8 cellular contexts compared by ENCODE assay signal in the genomic region with DNA sequence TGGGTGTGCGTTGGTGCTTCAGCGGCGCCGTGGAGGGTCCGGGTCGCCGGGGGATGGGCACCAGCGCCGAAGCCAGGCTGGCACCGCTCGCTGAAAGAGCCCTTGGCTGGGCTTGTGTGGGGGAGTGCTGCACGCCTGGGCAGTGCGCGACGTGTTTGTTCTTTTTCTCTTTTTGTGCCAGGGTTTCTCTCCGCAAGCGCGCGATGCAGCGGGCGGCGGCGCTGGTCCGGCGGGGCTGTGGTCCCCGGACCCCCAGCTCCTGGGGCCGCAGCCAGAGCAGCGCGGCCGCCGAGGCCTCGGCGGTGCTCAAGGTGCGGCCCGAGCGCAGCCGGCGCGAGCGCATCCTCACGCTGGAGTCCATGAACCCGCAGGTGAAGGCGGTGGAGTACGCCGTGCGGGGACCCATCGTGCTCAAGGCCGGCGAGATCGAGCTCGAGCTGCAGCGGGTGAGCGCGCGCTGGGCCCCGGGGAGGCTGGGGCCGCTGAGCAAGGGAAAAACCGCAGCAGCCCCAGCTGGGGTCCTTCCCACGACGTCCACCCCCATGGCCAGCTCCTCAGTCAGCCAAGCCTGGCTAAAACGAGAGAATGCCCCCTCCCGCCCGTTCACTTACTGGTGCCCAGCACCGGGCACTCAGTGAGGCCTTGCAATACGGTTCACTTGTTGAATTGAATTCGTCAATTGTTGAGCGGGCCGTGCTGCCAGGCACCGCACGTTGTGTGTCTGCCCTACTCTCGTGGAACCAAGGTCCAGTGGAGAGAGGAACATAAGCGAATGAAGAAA. TPM values are rescaled to one million over a fixed set of nuclear protein-coding genes. Genes with fewer than 3 reads are reported as not detected.
DNase-seq lines count a peak whose midpoint lies in the region; ATAC-seq, FAIRE-seq and TF ChIP-seq lines count a peak whose summit lies in the region.

No MANE protein-coding gene starts in this region.

- H2AFZ ChIP-seq in HepG2 (ENCODE audit: low read length) = no peak overlapping the region

- peak; percentile 28 for DNase-seq in GM12865 (ENCODE audit: low read depth)
- DNase-seq in HFF-Myc (ENCODE audit: extremely low read depth, low read depth) = no peak
- no peak for DNase-seq in Peyer's patch
- peak in 43 of 61 donors; percentile 21 to 79 (median 49) for DNase-seq in caudate nucleus (lab: John Stamatoyannopoulos, UW)
- DNase-seq in HepG2 (ENCODE audit: low spot score) = no peak
- peak; percentile 22 for DNase-seq in stimulated activated naive CD8-positive, alpha-beta T cell treated with anti-CD3 and anti-CD28 coated beads, Interleukin-15, Interleukin-2, amounts not matched to agents 100 U/mL and 50 U/mL, for 24 hours
- DNase-seq in GM12892 (ENCODE audit: insufficient read length) = no peak
- no peak for DNase-seq in D721Med (ENCODE audit: insufficient read length, low spot score)

- H3K4me3 ChIP-seq in GM12865 (ENCODE audit: low read depth, low read length) (peak overlapping the region; percentile 56), HFF-Myc (replicated peaks; ENCODE audit: low read depth, low read length) (peak overlapping the region; percentile 67), Peyer's patch (peak overlapping the region; percentile 67 to 92 (median 78)), HepG2 (replicated peaks in 1 of 3; ENCODE audit: insufficient read depth in 1 of 3, low read depth in 2 of 3, low read length in 3 of 3) (peak overlapping the region; percentile 87 to 99 (median 99))

- H3K27me3 ChIP-seq in Peyer's patch (no peaks in the 10 kb centered on the region), HepG2 (ENCODE audit: control insufficient read depth in 1 of 2, insufficient read depth in 2 of 2, low read length in 2 of 2) (no peaks in the 10 kb centered on the region; a peak in 1 of 5 replicates)

- peak overlapping the region; percentile 89 for H3K9ac ChIP-seq in HepG2 (ENCODE audit: insufficient read depth, low read depth, low read length)

- WGBS in HepG2 (ENCODE audit: low lambda C conversion rate) = 3% methylated on average over 56 of the region's 72 CpGs

- H3K4me2 ChIP-seq in HepG2 (ENCODE audit: low read depth, low read length) = peak overlapping the region; percentile 76

- no peaks in the 10 kb centered on the region for H3K9me3 ChIP-seq in Peyer's patch
- H3K9me3 ChIP-seq in HepG2 (ENCODE audit: low read length) = no peaks in the 10 kb centered on the region

- H3K36me3 ChIP-seq in Peyer's patch (no peaks in the 10 kb centered on the region), HepG2 (replicated peaks in 1 of 2; ENCODE audit: control insufficient read depth in 1 of 2, insufficient read depth in 2 of 2, low read length in 2 of 2) (peaks cover 5 to 27% of the 10 kb centered on the region in 2 experiments)

- in situ Hi-C loops in HepG2 (cut with HindIII; ENCODE audit: extremely low pct_ligation_motif_present, low pct_unique_long_range_greater_than_20kb) = no loop called here

- TF ChIP-seq CTCF in GM12865 (IDR thresholded peaks at IDR 0.05; ENCODE audit: insufficient read depth, low read depth, low read length, missing control alignments) (no peak), HFF-Myc (IDR thresholded peaks at IDR 0.05; ENCODE audit: low read depth, low read length, missing control alignments) (no peak), Peyer's patch (IDR thresholded peaks at IDR 0.05) (no peak), HepG2 (CRISPR knock-in tag; IDR thresholded peaks at IDR 0.05) (no peak), D721Med (IDR thresholded peaks at IDR 0.05; ENCODE audit: insufficient read depth, missing control alignments) (no peak)

- TF ChIP-seq EP300 in HepG2 (IDR thresholded peaks at IDR 0.05; ENCODE audit: low read depth in 2 of 2, low read length in 2 of 2) (no peak), HepG2 (CRISPR knock-in tag; IDR thresholded peaks at IDR 0.05; ENCODE audit: borderline replicate concordance) (no peak)

- H3K4me1 ChIP-seq in Peyer's patch (peaks cover 0 to 15% (median 0%) of the 10 kb centered on the region in 4 donors), HepG2 (ENCODE audit: insufficient read depth, low read length) (peaks cover 82% of the 10 kb centered on the region)

- TF ChIP-seq RAD21 in HepG2 (CRISPR knock-in tag; IDR thresholded peaks at IDR 0.05) = no peak

- no TSS peak for BruUV-seq in HepG2 (replicated peaks; lab: Mats Ljungman, UMichigan)

- CTCF ChIA-PET in HepG2 (lab: Yijun Ruan, JAX; ENCODE audit: low intra/inter-chr PET ratio, low total read pairs) = interaction anchor here (1.6 kb wide), 1 partner anchor 31 kb away, joined by 4 read pairs; no protein-coding TSS in a partner anchor

- peaks cover 55% of the 10 kb centered on the region for H3K79me2 ChIP-seq in HepG2 (ENCODE audit: insufficient read depth, low read length)

- H4K20me1 ChIP-seq in HepG2 (ENCODE audit: insufficient read depth, low read length) = peaks cover 37% of the 10 kb centered on the region

- POLR2A ChIA-PET in HepG2 (lab: Yijun Ruan, JAX) = interaction anchor here (1.0 to 11.8 kb wide), 17 partner anchors 10 to 1481 kb away, joined by 3 to 306 read pairs (median 5); partner anchors contain the start of gene C16orf87

- TF ChIP-seq POLR2A in Peyer's patch (IDR thresholded peaks at IDR 0.05) (no peak), HepG2 (IDR thresholded peaks at IDR 0.05; ENCODE audit: insufficient read depth in 1 of 2, low read depth in 2 of 2, low read length in 2 of 2) (no peak), GM12892 (IDR thresholded peaks at IDR 0.05; ENCODE audit: low read depth, low read length) (no peak)

- H3K27ac ChIP-seq in Peyer's patch (peak overlapping the region in 1 of 4 donors; percentile 66), caudate nucleus (ENCODE audit: low read depth, low read length) (peak overlapping the region; percentile 75), HepG2 (ENCODE audit: extremely low read length, insufficient read depth, low read length) (peak overlapping the region; percentile 70)

- FAIRE-seq in HepG2 (lab: Jason Lieb, UNC) = no peak
- no peak for FAIRE-seq in GM12892 (lab: Jason Lieb, UNC)
- no peak for FAIRE-seq in D721Med (lab: Jason Lieb, UNC)

- intact Hi-C loops in HepG2 (cut with micrococcal nuclease; ENCODE audit: unreplicated experiment) = loop anchor here (1.0 kb wide), 1 partner anchor 8 kb away; no protein-coding TSS in a partner anchor

- ATAC-seq in HepG2 = no peak
- ATAC-seq in stimulated activated naive CD8-positive, alpha-beta T cell treated with anti-CD3 and anti-CD28 coated beads, Interleukin-15, Interleukin-2, amounts not matched to agents 100 U/mL and 50 U/mL, for 24 hours = peak; percentile 6

RNA-seq across cellular contexts. Expression of gene GPT2, which starts 0.5 kb away (rescaled TPM):
- total RNA-seq in Peyer's patch (10 to 100 TPM in 3 of 4 donors, 1 to 10 TPM in 1; 9.6 to 23.1 (median 18.2) TPM), HepG2 (2016; rRNA removed; fragmentation: Illumina TruSeq; extraction: Trizol) (130 and 138 TPM in 2 replicates)
- 22.1 and 23.2 TPM in 2 replicates for total RNA-seq in HepG2 (2016; cell fraction: cytosol; rRNA removed; fragmentation: Illumina TruSeq; extraction: Trizol; ENCODE audit: low read depth)
- 114 and 146 TPM in 2 replicates for total RNA-seq in HepG2 (2016; cell fraction: insoluble cytoplasmic fraction; rRNA removed; fragmentation: Illumina TruSeq; extraction: Trizol)
- 63.0 and 65.0 TPM in 2 replicates for total RNA-seq in HepG2 (2016; cell fraction: membrane; rRNA removed; fragmentation: Illumina TruSeq; extraction: Trizol)
- 59.4 and 71.5 TPM in 2 replicates for total RNA-seq in HepG2 (2016; cell fraction: nucleus; rRNA removed; fragmentation: Illumina TruSeq; extraction: Trizol)
- 267 and 269 TPM in 2 replicates for polyA plus RNA-seq in HepG2 (2011; rRNA removed)
- 182 and 277 TPM in 2 replicates for polyA plus RNA-seq in HepG2 (2011; cell fraction: cytosol; rRNA removed)
- polyA plus RNA-seq in HepG2 (2011; cell fraction: nucleus; rRNA removed) = 334 and 385 TPM in 2 replicates
- polyA plus RNA-seq in HepG2 (2012) = 220 and 249 TPM in 2 replicates
- polyA plus RNA-seq in HepG2 (2016; cell fraction: cytosol; fragmentation: Illumina TruSeq; extraction: Trizol; ENCODE audit: low read depth) = 21.5 and 27.7 TPM in 2 replicates
- polyA plus RNA-seq in HepG2 (2016; cell fraction: insoluble cytoplasmic fraction; fragmentation: Illumina TruSeq; extraction: Trizol; ENCODE audit: low read depth) = 122 and 156 TPM in 2 replicates
- 42.5 and 45.9 TPM in 2 replicates for polyA plus RNA-seq in HepG2 (2016; cell fraction: membrane; fragmentation: Illumina TruSeq; extraction: Trizol; ENCODE audit: low read depth)
- 148 and 163 TPM in 2 replicates for polyA plus RNA-seq in HepG2 (2016; cell fraction: nucleus; fragmentation: Illumina TruSeq; extraction: Trizol; ENCODE audit: insufficient read depth, low read depth)
- 33.0 and 786 TPM in 2 replicates for polyA minus RNA-seq in HepG2 (2011; rRNA and poly(A)+ RNA removed; ENCODE audit: low replicate concordance)
- polyA minus RNA-seq in HepG2 (2011; cell fraction: cytosol; rRNA and poly(A)+ RNA removed) = 198 TPM in 2 replicates
- 79.2 and 86.4 TPM in 2 replicates for polyA minus RNA-seq in HepG2 (2011; cell fraction: nucleus; rRNA and poly(A)+ RNA removed)
- polyA plus RNA-seq in GM12892 (2012; ENCODE audit: missing spikeins) = 2.9 TPM

RNA-seq across cellular contexts. Expression of gene C16orf87, which starts 53.7 kb away (rescaled TPM):
- 10 to 100 TPM in 2 of 4 donors, 1 to 10 TPM in 2; 7.9 to 13.5 (median 10.6) TPM for total RNA-seq in Peyer's patch
- total RNA-seq in HepG2 (2016; rRNA removed; fragmentation: Illumina TruSeq; extraction: Trizol) = 19.5 and 27.6 TPM in 2 replicates
- 12.4 and 15.0 TPM in 2 replicates for total RNA-seq in HepG2 (2016; cell fraction: cytosol; rRNA removed; fragmentation: Illumina TruSeq; extraction: Trizol; ENCODE audit: low read depth)
- 20.6 and 26.6 TPM in 2 replicates for total RNA-seq in HepG2 (2016; cell fraction: insoluble cytoplasmic fraction; rRNA removed; fragmentation: Illumina TruSeq; extraction: Trizol)
- total RNA-seq in HepG2 (2016; cell fraction: membrane; rRNA removed; fragmentation: Illumina TruSeq; extraction: Trizol) = 21.9 and 26.0 TPM in 2 replicates
- 10.7 and 12.4 TPM in 2 replicates for total RNA-seq in HepG2 (2016; cell fraction: nucleus; rRNA removed; fragmentation: Illumina TruSeq; extraction: Trizol)
- 5.7 and 8.6 TPM in 2 replicates for polyA plus RNA-seq in HepG2 (2011; rRNA removed)
- 4.2 and 5.6 TPM in 2 replicates for polyA plus RNA-seq in HepG2 (2011; cell fraction: cytosol; rRNA removed)
- 2.1 and 3.9 TPM in 2 replicates for polyA plus RNA-seq in HepG2 (2011; cell fraction: nucleus; rRNA removed)
- 12.9 and 18.1 TPM in 2 replicates for polyA plus RNA-seq in HepG2 (2012)
- polyA plus RNA-seq in HepG2 (2016; cell fraction: cytosol; fragmentation: Illumina TruSeq; extraction: Trizol; ENCODE audit: low read depth) = 8.5 and 11.4 TPM in 2 replicates
- polyA plus RNA-seq in HepG2 (2016; cell fraction: insoluble cytoplasmic fraction; fragmentation: Illumina TruSeq; extraction: Trizol; ENCODE audit: low read depth) = 31.9 and 33.4 TPM in 2 replicates
- polyA plus RNA-seq in HepG2 (2016; cell fraction: membrane; fragmentation: Illumina TruSeq; extraction: Trizol; ENCODE audit: low read depth) = 14.6 and 16.7 TPM in 2 replicates
- polyA plus RNA-seq in HepG2 (2016; cell fraction: nucleus; fragmentation: Illumina TruSeq; extraction: Trizol; ENCODE audit: insufficient read depth, low read depth) = 17.0 and 18.6 TPM in 2 replicates
- polyA minus RNA-seq in HepG2 (2011; rRNA and poly(A)+ RNA removed; ENCODE audit: low replicate concordance) = 3.1 and 4.3 TPM in 2 replicates
- 5.7 and 6.3 TPM in 2 replicates for polyA minus RNA-seq in HepG2 (2011; cell fraction: cytosol; rRNA and poly(A)+ RNA removed)
- polyA minus RNA-seq in HepG2 (2011; cell fraction: nucleus; rRNA and poly(A)+ RNA removed) = 10.3 and 11.4 TPM in 2 replicates
- 28.3 TPM for polyA plus RNA-seq in GM12892 (2012; ENCODE audit: missing spikeins)

Comparison
In these comparisons a context has a peak if more than half of its experiments do, and no peak if none do; other contexts are left out.
1. DNase-seq: peak in GM12865 (single experiment), caudate nucleus (43 of 61) and stimulated activated naive CD8-positive, alpha-beta T cell treated with anti-CD3 and anti-CD28 coated beads, Interleukin-15, Interleukin-2, amounts not matched to agents 100 U/mL and 50 U/mL, for 24 hours (single experiment); none in HFF-Myc (single experiment), Peyer's patch (0 of 3), HepG2 (single experiment), GM12892 (single experiment) and D721Med (single experiment).
2. Peak in every context shown above with its lines, with median percentiles within 50 percentile points of each other: H3K4me3 ChIP-seq.